1 cellular context compared by ENCODE assay signal in genomic region chr6:1335367-1336037, GRCh38.
TF ChIP-seq lines count a peak whose summit lies in the region.

No MANE protein-coding gene starts in this region.

TF ChIP-seq in IMR-90, 13 proteins besides CTCF, POLR2A, EP300 and RAD21:
- no peak for TF ChIP-seq RCOR1 (IDR thresholded peaks at IDR 0.05; ENCODE audit: insufficient replicate concordance, low read length)
- TF ChIP-seq SMC3 (IDR thresholded peaks at IDR 0.05; ENCODE audit: low read depth, low read length): no peak
- peak; percentile 48; the same call in 1 of the 2 replicates for TF ChIP-seq BHLHE40 (IDR thresholded peaks at IDR 0.05; ENCODE audit: low read depth, low read length)
- no peak for TF ChIP-seq MXI1 (IDR thresholded peaks at IDR 0.05; ENCODE audit: borderline replicate concordance, low read depth, low read length)
- TF ChIP-seq NFE2L2 (IDR thresholded peaks at IDR 0.05; ENCODE audit: low read depth, low read length): no peak
- no peak for TF ChIP-seq CHD1 (IDR thresholded peaks at IDR 0.05; ENCODE audit: low read depth, low read length)
- TF ChIP-seq FOS (IDR thresholded peaks at IDR 0.05; ENCODE audit: low read depth, low read length): peak; percentile 10; the same call in 1 of the 2 replicates
- peak; percentile 13; the same call in 1 of the 2 replicates for TF ChIP-seq MAZ (IDR thresholded peaks at IDR 0.05; ENCODE audit: borderline replicate concordance, low read depth, low read length)
- TF ChIP-seq, protein P1, sequence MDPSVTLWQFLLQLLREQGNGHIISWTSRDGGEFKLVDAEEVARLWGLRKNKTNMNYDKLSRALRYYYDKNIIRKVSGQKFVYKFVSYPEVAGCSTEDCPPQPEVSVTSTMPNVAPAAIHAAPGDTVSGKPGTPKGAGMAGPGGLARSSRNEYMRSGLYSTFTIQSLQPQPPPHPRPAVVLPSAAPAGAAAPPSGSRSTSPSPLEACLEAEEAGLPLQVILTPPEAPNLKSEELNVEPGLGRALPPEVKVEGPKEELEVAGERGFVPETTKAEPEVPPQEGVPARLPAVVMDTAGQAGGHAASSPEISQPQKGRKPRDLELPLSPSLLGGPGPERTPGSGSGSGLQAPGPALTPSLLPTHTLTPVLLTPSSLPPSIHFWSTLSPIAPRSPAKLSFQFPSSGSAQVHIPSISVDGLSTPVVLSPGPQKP (IDR thresholded peaks at IDR 0.05; ENCODE audit: borderline replicate concordance, low read depth, low read length): no peak
- TF ChIP-seq CEBPB (IDR thresholded peaks at IDR 0.05; ENCODE audit: low read depth, low read length): peak; percentile 97
- TF ChIP-seq RFX5 (IDR thresholded peaks at IDR 0.05; ENCODE audit: low read depth, low read length): no peak
